9 cellular contexts compared by ENCODE assay signal in genomic region chr16:56911771-56912541, GRCh38. TPM values are rescaled to one million over a fixed set of nuclear protein-coding genes. Genes with fewer than 3 reads are reported as not detected.
DNase-seq lines count a peak whose midpoint lies in the region; ATAC-seq and TF ChIP-seq lines count a peak whose summit lies in the region.
"Had no signal": no experiment of that assay in that cellular context is flagged by ENCODE, and none has a peak within 500 bp of the region (broad histone marks: within the 10 kb centered on the region; RNA-seq: fewer than 3 reads in every experiment).

No MANE protein-coding gene starts in this region.

- no peaks in the 10 kb centered on the region for H3K27me3 ChIP-seq in adipocyte (replicated peaks; ENCODE audit: control insufficient read depth, insufficient read depth, low read length)
- no peaks in the 10 kb centered on the region for H3K27me3 ChIP-seq in lung (ENCODE audit: control insufficient read depth, insufficient read depth)

- DNase-seq in GM19238 (ENCODE audit: insufficient read length, low spot score) (peak; percentile 71), adipocyte (ENCODE audit: low read depth) (peak; percentile 37), lung (ENCODE audit: low spot score) (peak; percentile 33), NCI-H2171 (lab: John Stamatoyannopoulos, UW) (no peak), NCI-H774 (lab: John Stamatoyannopoulos, UW) (no peak), OCI-M2 (lab: John Stamatoyannopoulos, UW; ENCODE audit: unreplicated experiment) (no peak)

- H3K4me1 ChIP-seq in adipocyte (ENCODE audit: control insufficient read depth, insufficient read depth, low read length) (peaks cover 36% of the 10 kb centered on the region), lung (ENCODE audit: control insufficient read depth in 2 of 2, insufficient read depth in 2 of 2, low read length in 2 of 2) (peaks cover 0 to 23% of the 10 kb centered on the region in 2 donors)

- H3K9ac ChIP-seq in adipocyte (ENCODE audit: low read length), result peak overlapping the region; percentile 7

- no peaks in the 10 kb centered on the region for H3K9me3 ChIP-seq in adipocyte (ENCODE audit: control insufficient read depth, low read length)
- no peaks in the 10 kb centered on the region for H3K9me3 ChIP-seq in lung (ENCODE audit: control insufficient read depth in 2 of 2, insufficient read depth in 1 of 2, low read length in 1 of 2)

- ATAC-seq in HG03196 (IDR thresholded peaks at IDR 0.05; ENCODE audit: unreplicated experiment), result peak; percentile 69
- ATAC-seq in lung (ENCODE audit: insufficient read depth, low FRiP score), result peak; percentile 36
- no peak for ATAC-seq in HG02571 (IDR thresholded peaks at IDR 0.05; ENCODE audit: unreplicated experiment)

- 46 to 54% methylated on average over 21 of the region's 21 CpGs for WGBS in lung, 2 donors

- H3K27ac ChIP-seq in lung (ENCODE audit: low read depth in 1 of 2, low read length in 1 of 2), result peak overlapping the region in 1 of 2 donors; percentile 57

- H3K36me3 ChIP-seq in adipocyte (ENCODE audit: control insufficient read depth, insufficient read depth, low read length, severe bottlenecking) (no peaks in the 10 kb centered on the region), lung (ENCODE audit: control insufficient read depth in 2 of 2, insufficient read depth in 2 of 2, low read length in 2 of 2) (no peaks in the 10 kb centered on the region)

- H3K4me3 ChIP-seq in adipocyte (ENCODE audit: low read length), result no peak overlapping the region
- no peak overlapping the region for H3K4me3 ChIP-seq in lung

- no peak for TF ChIP-seq CTCF in lung (IDR thresholded peaks at IDR 0.05; ENCODE audit: control extremely low read depth, extremely low read depth)

RNA-seq across cellular contexts. Expression of gene HERPUD1, which starts 20.0 kb away (rescaled TPM):
- total RNA-seq in lung, result 100 to 1,000 TPM; 159 to 219 TPM
- polyA plus RNA-seq in lung, result 100 to 1,000 TPM in 1 of 2 donors, 10 to 100 TPM in 1; 70.5 to 128 TPM

RNA-seq across cellular contexts. Expression of gene SLC12A3, which starts 46.9 kb away (rescaled TPM):
- total RNA-seq in lung, result not detected
- under 1 TPM; 0.04 to 0.07 TPM for polyA plus RNA-seq in lung
- total RNA-seq: SK-MEL-5 had no signal

RNA-seq across cellular contexts. Expression of gene CETP, which starts 49.8 kb away (rescaled TPM):
- 1 to 10 TPM in 1 of 2 donors, under 1 TPM in 1; 0.71 to 8.4 TPM for total RNA-seq in lung
- under 1 TPM; 0.72 to 0.94 TPM for polyA plus RNA-seq in lung
- total RNA-seq: SK-MEL-5 had no signal

Comparison
In these comparisons a context has a peak if more than half of its experiments do, and no peak if none do; other contexts are left out.
1. DNase-seq: peak in GM19238 (single experiment), adipocyte (single experiment) and lung (single experiment); none in NCI-H2171 (single experiment), NCI-H774 (single experiment) and OCI-M2 (single experiment).